In genomic region chr12:8644345-8645248, GRCh38 we compare ENCODE assay signal across 9 cellular contexts. TPM values are rescaled to one million over a fixed set of nuclear protein-coding genes. Genes with fewer than 3 reads are reported as not detected.
DNase-seq lines count a peak whose midpoint lies in the region; ATAC-seq and TF ChIP-seq lines count a peak whose summit lies in the region.
"Had no signal": no experiment of that assay in that cellular context is flagged by ENCODE, and none has a peak within 500 bp of the region (broad histone marks: within the 10 kb centered on the region; RNA-seq: fewer than 3 reads in every experiment).

No MANE protein-coding gene starts in this region.

- intact Hi-C loops in lower lobe of right lung (cut with DNase I) (no loop called here), sciatic nerve (cut with DNase I) (no loop called here)

- no peaks in the 10 kb centered on the region for H3K9me3 ChIP-seq in lower lobe of right lung

- peak overlapping the region; percentile 35; the same call in 1 of the 2 replicates for H3K27ac Mint-ChIP-seq in WTC11

- no peak for DNase-seq in WTC11 (ENCODE audit: low spot score)
- DNase-seq in lower lobe of right lung: no peak
- DNase-seq in putamen (ENCODE audit: low spot score): no peak
- DNase-seq in sciatic nerve (ENCODE audit: low spot score): no peak
- DNase-seq in NCI-H2029 (lab: John Stamatoyannopoulos, UW): no peak

- H3K4me3 Mint-ChIP-seq in WTC11: no peak overlapping the region

- 0 out of 2 replicates have a peak, but pooled peaks cover 2% of the 10 kb centered on the region for H3K27me3 Mint-ChIP-seq in WTC11 (ENCODE audit: low read depth)

- H3K27me3 ChIP-seq in lower lobe of right lung (ENCODE audit: low read depth): no peaks in the 10 kb centered on the region

- POLR2A ChIA-PET in WTC11 (lab: Charles Lee): interaction anchor here (0.5 kb wide), 1 partner anchor 1142 kb away, joined by 3 read pairs; no protein-coding TSS in a partner anchor

- no peaks in the 10 kb centered on the region for H3K36me3 ChIP-seq in lower lobe of right lung

- ATAC-seq in GM19372 (IDR thresholded peaks at IDR 0.05; ENCODE audit: low read depth, unreplicated experiment) (peak; percentile 56), HG03060 (IDR thresholded peaks at IDR 0.05; ENCODE audit: low read depth, unreplicated experiment) (peak; percentile 51), WTC11 (peak; percentile 66), lower lobe of right lung (peak; percentile 44 to 46), sciatic nerve (no peak)

- H3K4me1 ChIP-seq in lower lobe of right lung: no peaks in the 10 kb centered on the region

- peaks cover 5% of the 10 kb centered on the region for H3K36me3 Mint-ChIP-seq in WTC11

- TF ChIP-seq CTCF in WTC11 (IDR thresholded peaks at IDR 0.05) (no peak), lower lobe of right lung (IDR thresholded peaks at IDR 0.05) (no peak)

- H3K27ac ChIP-seq in lower lobe of right lung: no peak overlapping the region

- no peak overlapping the region for H3K4me3 ChIP-seq in lower lobe of right lung
- H3K4me3 ChIP-seq: lung had no signal

- H3K9me3 Mint-ChIP-seq in WTC11: no peaks in the 10 kb centered on the region

- CTCF ChIA-PET in WTC11 (lab: Charles Lee): interaction anchor here (0.9 to 1.9 kb wide), 4 partner anchors 11 to 179 kb away, joined by 3 to 9 read pairs (median 5); no protein-coding TSS in a partner anchor

- peaks cover 25% of the 10 kb centered on the region for H3K4me1 Mint-ChIP-seq in WTC11

TF ChIP-seq in WTC11, 78 proteins besides CTCF, POLR2A, EP300 and RAD21:
- TF ChIP-seq RORB (CRISPR knock-in tag; IDR thresholded peaks at IDR 0.05): no peak
- TF ChIP-seq EMX1 (CRISPR knock-in tag; IDR thresholded peaks at IDR 0.05): no peak
- no peak for TF ChIP-seq PRRX2 (CRISPR knock-in tag; IDR thresholded peaks at IDR 0.05)
- TF ChIP-seq SOX15 (CRISPR knock-in tag; IDR thresholded peaks at IDR 0.05): no peak
TF ChIP-seq in WTC11: peak in this region for 0.

RNA-seq across cellular contexts. Expression of gene MFAP5, which starts 18.0 kb away (rescaled TPM):
- total RNA-seq in WTC11 (2021): 0.69 to 0.96 TPM in 2 of 3 replicates, not detected in the other
- 50.2 TPM for total RNA-seq in lower lobe of right lung
- total RNA-seq in sciatic nerve: 387 TPM
- total RNA-seq: SK-MEL-5 had no signal

RNA-seq across cellular contexts. Expression of gene AICDA, which starts 31.9 kb away (rescaled TPM):
- 0.13 TPM in 1 of 3 replicates, not detected in the others for total RNA-seq in WTC11 (2021)
- 0.77 TPM for total RNA-seq in lower lobe of right lung
- total RNA-seq in sciatic nerve: 0.40 TPM

RNA-seq across cellular contexts. Expression of gene RIMKLB, which starts 53.2 kb away (rescaled TPM):
- total RNA-seq in WTC11 (2021): 106 to 109 TPM (median 107 TPM) in 3 replicates
- 30.5 TPM for total RNA-seq in lower lobe of right lung
- 79.8 TPM for total RNA-seq in sciatic nerve

Comparison
In these comparisons a context has a peak if more than half of its experiments do, and no peak if none do; other contexts are left out.
1. RNA of gene MFAP5, which starts 18.0 kb away (total RNA-seq): 387 TPM in sciatic nerve (single experiment) and 50.2 TPM in lower lobe of right lung (single experiment); 0.69 to 0.96 TPM in WTC11; every median in the first group is over 10 times any median in the second.